18 cellular contexts compared by ENCODE assay signal in genomic region chr21:31140025-31140424, GRCh38.
"Had no signal": no experiment of that assay in that cellular context is flagged by ENCODE, and none has a peak within 500 bp of the region (broad histone marks: within the 10 kb centered on the region; RNA-seq: fewer than 3 reads in every experiment).

No MANE protein-coding gene starts in this region.

- H3K27me3 ChIP-seq: esophagus muscularis mucosa, right atrium auricular region, sigmoid colon had no signal

- ATAC-seq: effector memory CD8-positive, alpha-beta T cell; gastroesophageal sphincter; left lobe of liver; mucosa of descending colon; naive thymus-derived CD8-positive, alpha-beta T cell had no signal

- DNase-seq: effector memory CD8-positive, alpha-beta T cell; glutamatergic neuron; islet precursor cell; mammary epithelial cell; mucosa of descending colon; naive thymus-derived CD8-positive, alpha-beta T cell; posterior cingulate gyrus; sigmoid colon; stimulated activated naive CD4-positive, alpha-beta T cell treated with Interleukin-2 at 50 U/mL for 16 hours; trophoblast cell had no signal

- H3K9me3 Mint-ChIP-seq: dendritic cell treated with granulocyte-macrophage colony-stimulating factor and Interleukin-4, amounts not matched to agents 40 ng/mL and 50 ng/mL, for 4 days; effector memory CD8-positive, alpha-beta T cell; neural crest cell had no signal

- H3K27ac ChIP-seq: epithelial cell of prostate, esophagus muscularis mucosa, gastroesophageal sphincter, right atrium auricular region, skin epidermis had no signal

- H3K27ac Mint-ChIP-seq: dendritic cell treated with granulocyte-macrophage colony-stimulating factor and Interleukin-4, amounts not matched to agents 40 ng/mL and 50 ng/mL, for 4 days; effector memory CD8-positive, alpha-beta T cell; naive thymus-derived CD8-positive, alpha-beta T cell had no signal

- H3K27me3 Mint-ChIP-seq: dendritic cell treated with granulocyte-macrophage colony-stimulating factor and Interleukin-4, amounts not matched to agents 40 ng/mL and 50 ng/mL, for 4 days had no signal

- H3K4me3 Mint-ChIP-seq: dendritic cell treated with granulocyte-macrophage colony-stimulating factor and Interleukin-4, amounts not matched to agents 40 ng/mL and 50 ng/mL, for 4 days; effector memory CD8-positive, alpha-beta T cell; naive thymus-derived CD8-positive, alpha-beta T cell; neural crest cell had no signal

- H3K9me3 ChIP-seq: esophagus muscularis mucosa, gastroesophageal sphincter, mucosa of descending colon, right atrium auricular region, sigmoid colon had no signal

- H3K4me1 Mint-ChIP-seq: neural crest cell had no signal
